ENCODE assay signal across 13 cellular contexts in the genomic region with DNA sequence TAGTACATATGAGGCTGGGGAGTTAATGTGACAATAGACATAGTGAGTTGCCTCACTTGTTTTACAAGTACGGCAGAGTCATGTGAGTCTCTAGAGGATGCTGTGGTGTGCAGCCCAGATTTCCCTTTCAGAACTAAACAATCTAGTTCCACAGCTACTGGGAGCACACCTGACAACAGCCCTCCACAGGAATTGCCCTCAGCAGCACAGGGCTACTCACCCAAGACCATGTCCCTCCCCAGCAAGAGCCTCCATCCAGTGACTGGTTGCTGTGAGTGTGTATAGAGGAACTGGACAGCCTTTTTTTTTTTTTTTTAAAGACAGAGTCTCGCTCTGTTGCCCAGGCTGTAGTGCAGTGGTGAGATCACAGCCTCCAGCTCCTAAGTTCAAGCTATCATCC. TPM values are rescaled to one million over a fixed set of nuclear protein-coding genes. Genes with fewer than 3 reads are reported as not detected.
A peak's percentile ranks its signal among the peaks of the same experiment; 100 is the strongest.
DNase-seq lines count a peak whose midpoint lies in the region; ATAC-seq and TF ChIP-seq lines count a peak whose summit lies in the region.
"Had no signal": no experiment of that assay in that cellular context is flagged by ENCODE, and none has a peak within 500 bp of the region (broad histone marks: within the 10 kb centered on the region; RNA-seq: fewer than 3 reads in every experiment).

No MANE protein-coding gene starts in this region.

- no peak overlapping the region for H3K9ac ChIP-seq in SU-DHL-6 (ENCODE audit: low read length)
- H3K9ac ChIP-seq: BLaER1 had no signal

- no peaks in the 10 kb centered on the region for H4K20me1 ChIP-seq in SU-DHL-6 (ENCODE audit: low read depth, low read length)
- H4K20me1 ChIP-seq: BLaER1 had no signal

- DNase-seq in GM13976 (ENCODE audit: low spot score) (peak; percentile 26), GM20000 (ENCODE audit: low spot score) (peak; percentile 32), natural killer cell (no peak), HUDEP-2 (lab: John Stamatoyannopoulos, UW; ENCODE audit: unreplicated experiment in 76 of 76) (no peak), NCI-H1092 (lab: John Stamatoyannopoulos, UW) (no peak), left ventricle myocardium inferior (no peak)
- DNase-seq: MV-4-11; Right ventricle myocardium superior; stimulated activated naive CD4-positive, alpha-beta T cell had no signal

- peaks cover 10% of the 10 kb centered on the region for H3K4me1 ChIP-seq in left ventricle myocardium inferior

- peaks cover 0 to 3% of the 10 kb centered on the region in 2 donors for H3K27me3 Mint-ChIP-seq in natural killer cell (ENCODE audit: low read depth in 2 of 2)

- H3K9me3 ChIP-seq in SU-DHL-6 (ENCODE audit: insufficient read depth, low read length) (no peaks in the 10 kb centered on the region), left ventricle myocardium inferior (replicated peaks) (no peaks in the 10 kb centered on the region)
- H3K9me3 ChIP-seq: BLaER1 had no signal

- H3K36me3 ChIP-seq in SU-DHL-6 (ENCODE audit: low read length) (no peaks in the 10 kb centered on the region), left ventricle myocardium inferior (no peaks in the 10 kb centered on the region)
- H3K36me3 ChIP-seq: BLaER1 had no signal

- intact Hi-C loops in natural killer cell (cut with micrococcal nuclease) (no loop called here), left ventricle myocardium inferior (cut with micrococcal nuclease) (no loop called here)

- H3F3A ChIP-seq in SU-DHL-6 (ENCODE audit: insufficient read depth): no peaks in the 10 kb centered on the region

- no peaks in the 10 kb centered on the region for H3K79me2 ChIP-seq in SU-DHL-6 (ENCODE audit: insufficient read depth, low read length)

- H3K36me3 Mint-ChIP-seq in natural killer cell: no peaks in the 10 kb centered on the region

- peak overlapping the region; percentile 49 for H3K4me2 ChIP-seq in SU-DHL-6 (ENCODE audit: low read depth, low read length, poor library complexity, severe bottlenecking)
- H3K4me2 ChIP-seq: BLaER1 had no signal

- H3K9me2 ChIP-seq in SU-DHL-6 (replicated peaks; ENCODE audit: insufficient read depth, low read length): no peaks in the 10 kb centered on the region

- no peak overlapping the region for H3K4me3 ChIP-seq in SU-DHL-6 (ENCODE audit: insufficient read depth, low read length, poor library complexity, severe bottlenecking)
- no peak overlapping the region for H3K4me3 ChIP-seq in left ventricle myocardium inferior
- H3K4me3 ChIP-seq: BLaER1, lung had no signal

- H3K9me3 Mint-ChIP-seq in natural killer cell: no peaks in the 10 kb centered on the region

- no peak overlapping the region for H2AFZ ChIP-seq in SU-DHL-6 (ENCODE audit: low read depth, low read length, severe bottlenecking)

- TF ChIP-seq CTCF in GM13976 (IDR thresholded peaks at IDR 0.05; ENCODE audit: borderline replicate concordance, control extremely low read depth, extremely low read depth, insufficient read depth, missing control alignments) (no peak), GM20000 (IDR thresholded peaks at IDR 0.05; ENCODE audit: extremely low read depth, missing control alignments) (no peak), SU-DHL-6 (IDR thresholded peaks at IDR 0.05; ENCODE audit: insufficient read depth, low read length, poor library complexity, severe bottlenecking) (no peak), natural killer cell (IDR thresholded peaks at IDR 0.05) (no peak), left ventricle myocardium inferior (IDR thresholded peaks at IDR 0.05; ENCODE audit: borderline replicate concordance) (no peak)

- H3K27me3 ChIP-seq in SU-DHL-6 (ENCODE audit: low read length) (no peaks in the 10 kb centered on the region), left ventricle myocardium inferior (ENCODE audit: low read depth) (peaks cover 8% of the 10 kb centered on the region)
- H3K27me3 ChIP-seq: BLaER1 had no signal

- no peak overlapping the region for H3K27ac Mint-ChIP-seq in natural killer cell

- H3K27ac ChIP-seq in SU-DHL-6 (ENCODE audit: low read depth, low read length): peak overlapping the region; percentile 58
- no peak overlapping the region for H3K27ac ChIP-seq in left ventricle myocardium inferior (replicated peaks)
- H3K27ac ChIP-seq: BLaER1 had no signal

- in situ Hi-C loops in GM13976 (cut with MboI; ENCODE audit: low sequenced_read_pairs, unreplicated experiment): no loop called here

- ATAC-seq in HG03060 (IDR thresholded peaks at IDR 0.05; ENCODE audit: low read depth, unreplicated experiment) (peak; percentile 30), natural killer cell (no peak)

- no peak overlapping the region for H3K4me3 Mint-ChIP-seq in natural killer cell

- no peaks in the 10 kb centered on the region for H3K4me1 Mint-ChIP-seq in natural killer cell

RNA-seq across cellular contexts. Expression of a gene that starts 40.2 kb away (rescaled TPM):
- total RNA-seq in natural killer cell (1 to 10 TPM; 4.8 to 6.1 (median 5.3) TPM), left ventricle myocardium inferior (47.2 TPM)

Comparison
In these comparisons a context has a peak if more than half of its experiments do, and no peak if none do; other contexts are left out.
1. DNase-seq: peak in GM13976 (single experiment) and GM20000 (single experiment); none in natural killer cell (single experiment), HUDEP-2 (0 of 76), NCI-H1092 (single experiment) and left ventricle myocardium inferior (single experiment).